In the genomic region with DNA sequence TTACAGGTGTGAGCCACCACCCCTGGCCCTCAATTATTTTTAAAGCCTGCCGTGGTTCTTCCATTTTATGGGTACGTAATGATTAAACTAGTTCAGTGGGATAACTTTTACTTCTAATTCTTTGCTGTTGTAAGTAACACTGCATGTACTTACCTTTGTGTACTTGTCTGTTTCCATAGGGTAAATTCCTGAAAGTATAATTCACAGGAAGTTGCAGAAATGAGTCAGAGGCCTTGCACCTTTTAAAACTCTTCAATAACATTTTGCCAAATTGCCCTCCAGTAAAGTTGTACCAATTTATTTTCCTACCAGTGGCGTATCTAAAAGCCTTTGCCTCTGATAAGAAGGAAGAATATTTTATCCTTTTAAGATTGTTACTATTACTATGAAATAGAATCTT, we compare ENCODE assay signal across 13 cellular contexts.
DNase-seq lines count a peak whose midpoint lies in the region; ATAC-seq, FAIRE-seq and TF ChIP-seq lines count a peak whose summit lies in the region.
"Had no signal": no experiment of that assay in that cellular context is flagged by ENCODE, and none has a peak within 500 bp of the region (broad histone marks: within the 10 kb centered on the region; RNA-seq: fewer than 3 reads in every experiment).

No MANE protein-coding gene starts in this region.

- peaks cover 8% of the 10 kb centered on the region for H4K20me1 ChIP-seq in astrocyte (ENCODE audit: insufficient read depth, low read length)

- H3K36me3 Mint-ChIP-seq in Calu3 (ENCODE audit: insufficient read depth, unreplicated experiment) (peaks cover 26% of the 10 kb centered on the region), IgD-negative memory B cell (peaks cover 3% of the 10 kb centered on the region), astrocyte (ENCODE audit: low read depth, unreplicated experiment) (peaks cover 18% of the 10 kb centered on the region), memory B cell (peaks cover 23% of the 10 kb centered on the region)

- FAIRE-seq in astrocyte (lab: Jason Lieb, UNC): no peak
- no peak for FAIRE-seq in pancreas (lab: Jason Lieb, UNC)

- H3K4me3 ChIP-seq in astrocyte (ENCODE audit: insufficient read depth, low read depth, low read length) (no peak overlapping the region), pancreas (no peak overlapping the region)
- H3K4me3 ChIP-seq: Peyer's patch had no signal

- H3K27me3 Mint-ChIP-seq in Calu3 (ENCODE audit: unreplicated experiment) (no peaks in the 10 kb centered on the region), IgD-negative memory B cell (no peaks in the 10 kb centered on the region), astrocyte (ENCODE audit: low read depth, unreplicated experiment) (no peaks in the 10 kb centered on the region), memory B cell (no peaks in the 10 kb centered on the region)
- H3K27me3 Mint-ChIP-seq: naive B cell had no signal

- 81 to 96% methylated on average over 3 of the region's 3 CpGs for WGBS in pancreas, 2 donors

- H3K4me1 ChIP-seq in astrocyte (ENCODE audit: insufficient read depth, low read length): peaks cover 36% of the 10 kb centered on the region
- peaks cover 0 to 13% (median 0%) of the 10 kb centered on the region in 3 donors for H3K4me1 ChIP-seq in pancreas

- peak overlapping the region; percentile 64 for H3K4me2 ChIP-seq in astrocyte (ENCODE audit: low read length)

- peaks cover 6% of the 10 kb centered on the region for H3K36me3 ChIP-seq in astrocyte (ENCODE audit: insufficient read depth, low read length)
- no peaks in the 10 kb centered on the region for H3K36me3 ChIP-seq in pancreas
- H3K36me3 ChIP-seq: Peyer's patch had no signal

- peak overlapping the region; percentile 68 for H3K27ac ChIP-seq in astrocyte (ENCODE audit: low read depth, low read length)
- no peak overlapping the region for H3K27ac ChIP-seq in pancreas
- H3K27ac ChIP-seq: Peyer's patch had no signal

- BruUV-seq in Calu3 (replicated peaks; lab: Mats Ljungman, UMichigan): no TSS peak

- H3K4me1 Mint-ChIP-seq in Calu3 (ENCODE audit: low read depth, unreplicated experiment) (peaks cover 88% of the 10 kb centered on the region), IgD-negative memory B cell (peaks cover 23 to 40% (median 28%) of the 10 kb centered on the region in 3 donors), astrocyte (ENCODE audit: low read depth, unreplicated experiment) (peaks cover 51% of the 10 kb centered on the region), memory B cell (peaks cover 27% of the 10 kb centered on the region)

- H3K9me3 ChIP-seq in astrocyte (ENCODE audit: insufficient read depth, low read depth, low read length) (no peaks in the 10 kb centered on the region), pancreas (no peaks in the 10 kb centered on the region)
- H3K9me3 ChIP-seq: Peyer's patch had no signal

- TF ChIP-seq CTCF in Calu3 (IDR thresholded peaks at IDR 0.05; ENCODE audit: unreplicated experiment): no peak
- TF ChIP-seq CTCF in astrocyte (IDR thresholded peaks at IDR 0.05; ENCODE audit: insufficient read depth, low read depth, low read length): no peak
- TF ChIP-seq CTCF in pancreas (IDR thresholded peaks at IDR 0.05): no peak

- no peaks in the 10 kb centered on the region for H3K27me3 ChIP-seq in astrocyte (ENCODE audit: insufficient read depth, low read length)
- H3K27me3 ChIP-seq in pancreas: no peaks in the 10 kb centered on the region
- H3K27me3 ChIP-seq: Peyer's patch had no signal

- peaks cover 95% of the 10 kb centered on the region for H3K79me2 ChIP-seq in astrocyte (ENCODE audit: insufficient read depth, low read length)

- H3K4me3 Mint-ChIP-seq in Calu3 (ENCODE audit: low read depth, unreplicated experiment) (peak overlapping the region; percentile 18), IgD-negative memory B cell (no peak overlapping the region), astrocyte (ENCODE audit: unreplicated experiment) (no peak overlapping the region), memory B cell (no peak overlapping the region)
- H3K4me3 Mint-ChIP-seq: naive B cell had no signal

- DNase-seq in Calu3: no peak
- DNase-seq in astrocyte (ENCODE audit: low read depth): peak; percentile 56
- no peak for DNase-seq in memory B cell (ENCODE audit: low spot score in 2 of 2)
- no peak for DNase-seq in NCI-H2107 (lab: John Stamatoyannopoulos, UW)
- no peak for DNase-seq in pancreas
- DNase-seq: activated CD4-positive, CD25-positive, alpha-beta regulatory T cell treated with anti-CD3 and anti-CD28 coated beads, Interleukin-2, amount 50 U/mL, for 72 hours; anterior cingulate cortex; erythroblast; immature natural killer cell; naive B cell; Peyer's patch had no signal

- no peak overlapping the region for H3K9ac ChIP-seq in astrocyte (ENCODE audit: low read length)

- no peak overlapping the region for H2AFZ ChIP-seq in astrocyte (ENCODE audit: low read depth, low read length)

- CTCF ChIA-PET in Calu3 (lab: Charles Lee): no interaction called here

- intact Hi-C loops in Calu3 (cut with micrococcal nuclease; ENCODE audit: unreplicated experiment): no loop called here
- intact Hi-C loops in pancreas (cut with DNase I): no loop called here

- H3K9me3 Mint-ChIP-seq in Calu3 (ENCODE audit: low read depth, unreplicated experiment): no peaks in the 10 kb centered on the region
- no peaks in the 10 kb centered on the region for H3K9me3 Mint-ChIP-seq in IgD-negative memory B cell
- H3K9me3 Mint-ChIP-seq in astrocyte (ENCODE audit: unreplicated experiment): peaks cover 4% of the 10 kb centered on the region
- H3K9me3 Mint-ChIP-seq in memory B cell: no peaks in the 10 kb centered on the region
- H3K9me3 Mint-ChIP-seq: immature natural killer cell, naive B cell had no signal

- ATAC-seq in memory B cell (ENCODE audit: low read depth) (no peak), HG02623 (IDR thresholded peaks at IDR 0.05; ENCODE audit: unreplicated experiment) (no peak), pancreas (no peak)

- H3K27ac Mint-ChIP-seq in Calu3 (ENCODE audit: unreplicated experiment) (peak overlapping the region; percentile 81), IgD-negative memory B cell (peak overlapping the region in 2 of 3 donors; percentile 60), astrocyte (ENCODE audit: unreplicated experiment) (peak overlapping the region; percentile 50), memory B cell (peak overlapping the region; percentile 52)
